9 cellular contexts compared by ENCODE assay signal in the genomic region with DNA sequence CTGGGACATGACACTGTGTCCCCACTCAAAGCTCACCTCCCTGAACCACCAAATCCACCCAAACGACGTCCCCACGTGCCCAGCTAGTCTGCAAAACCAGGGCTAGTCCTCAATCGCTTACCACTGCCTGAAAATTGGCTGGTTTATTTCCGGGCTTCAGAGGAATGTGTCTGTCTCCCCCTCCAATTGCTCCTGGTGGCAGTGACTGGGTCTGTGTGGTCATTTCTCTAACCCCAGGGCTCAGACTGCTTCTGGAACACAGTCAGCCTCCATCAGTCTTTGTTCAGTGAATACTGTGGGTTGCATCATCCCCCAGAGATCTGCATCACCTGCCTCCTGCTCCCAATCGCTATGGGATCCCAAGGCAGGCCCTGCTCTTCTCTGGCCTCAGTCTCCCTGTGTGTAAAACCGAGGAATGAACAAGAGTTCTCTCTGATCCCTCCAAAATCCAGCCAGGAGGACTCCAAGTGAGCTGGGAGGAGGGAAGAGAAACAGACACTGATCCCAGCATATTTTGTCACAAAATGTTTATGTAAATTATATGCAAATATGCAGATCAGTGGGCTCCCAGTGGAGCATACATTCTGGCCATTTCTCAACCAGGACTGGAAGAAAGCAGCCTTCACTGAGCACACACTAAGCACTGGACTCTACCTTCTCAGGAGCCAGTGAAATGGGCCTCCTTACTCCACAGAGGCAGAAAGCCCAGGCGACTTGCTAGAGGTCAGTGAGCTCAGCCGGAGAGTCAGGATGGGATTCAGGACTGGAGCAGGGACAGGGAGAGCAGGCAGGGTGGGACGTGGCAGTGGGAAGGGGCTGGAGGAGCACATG. TPM values are rescaled to one million over a fixed set of nuclear protein-coding genes. Genes with fewer than 3 reads are reported as not detected.
DNase-seq lines count a peak whose midpoint lies in the region; ATAC-seq and TF ChIP-seq lines count a peak whose summit lies in the region.
"Had no signal": no experiment of that assay in that cellular context is flagged by ENCODE, and none has a peak within 500 bp of the region (broad histone marks: within the 10 kb centered on the region; RNA-seq: fewer than 3 reads in every experiment).

No MANE protein-coding gene starts in this region.

- peak overlapping the region; percentile 26 to 83; a peak in 3 of 4 replicates for H4K8ac ChIP-seq in IMR-90 (ENCODE audit: low read depth in 2 of 2, low read length in 2 of 2)

- in situ Hi-C loops in IMR-90 (cut with MboI; ENCODE audit: low sequenced_read_pairs): no loop called here
- in situ Hi-C loops in transverse colon (cut with MboI; ENCODE audit: low pct_ligation_motif_present in 1 of 4, low pct_unique_long_range_greater_than_20kb in 1 of 4, low sequenced_read_pairs in 3 of 4): no loop called here

- H3K4me3 ChIP-seq in IMR-90 (ENCODE audit: insufficient read depth, low read depth, low read length): no peak overlapping the region
- H3K4me3 ChIP-seq in body of pancreas: no peak overlapping the region
- H3K4me3 ChIP-seq in iPS-20b (ENCODE audit: low read length): no peak overlapping the region
- H3K4me3 ChIP-seq in transverse colon: no peak overlapping the region

- H2BK20ac ChIP-seq in IMR-90 (ENCODE audit: low read depth, low read length): peak overlapping the region; percentile 65

- POLR2A ChIA-PET in IMR-90 (lab: Charles Lee; ENCODE audit: unreplicated experiment): no interaction called here

- H3K4ac ChIP-seq in IMR-90 (ENCODE audit: low read depth, low read length): peak overlapping the region; percentile 95

- peak overlapping the region; percentile 63 for H3K18ac ChIP-seq in IMR-90 (ENCODE audit: low read depth, low read length)

- H3K27ac ChIP-seq in IMR-90 (ENCODE audit: insufficient read depth, low read length): peak overlapping the region; percentile 73
- no peak overlapping the region for H3K27ac ChIP-seq in body of pancreas
- H3K27ac ChIP-seq in iPS-20b (ENCODE audit: low read length): peak overlapping the region; percentile 2
- H3K27ac ChIP-seq in transverse colon: peak overlapping the region; percentile 71 to 93 (median 88)

- no peak for TF ChIP-seq CTCF in IMR-90 (conservative IDR thresholded peaks at IDR 0.05; ENCODE audit: low read depth, low read length)
- no peak for TF ChIP-seq CTCF in body of pancreas (IDR thresholded peaks at IDR 0.05)
- no peak for TF ChIP-seq CTCF in transverse colon (IDR thresholded peaks at IDR 0.05)

- H3K27me3 ChIP-seq in IMR-90 (ENCODE audit: control insufficient read depth, insufficient read depth, low read length) (no peaks in the 10 kb centered on the region), body of pancreas (no peaks in the 10 kb centered on the region), iPS-20b (ENCODE audit: insufficient read depth, low read length) (no peaks in the 10 kb centered on the region), transverse colon (no peaks in the 10 kb centered on the region)

- H2AK5ac ChIP-seq in IMR-90 (ENCODE audit: low read depth, low read length): peak overlapping the region; percentile 98

- H3K9ac ChIP-seq in IMR-90 (ENCODE audit: low read depth, low read length): peak overlapping the region; percentile 37
- H3K9ac ChIP-seq in iPS-20b (ENCODE audit: low read depth, low read length): peak overlapping the region; percentile 5; the same call in 1 of the 2 replicates

- H4K91ac ChIP-seq in IMR-90 (ENCODE audit: insufficient read depth, low read depth, low read length): peak overlapping the region; percentile 92

- H3K36me3 ChIP-seq in IMR-90 (ENCODE audit: control insufficient read depth, insufficient read depth, low read length) (no peaks in the 10 kb centered on the region; the same call in 1 of the 2 replicates), body of pancreas (replicated peaks in 1 of 2; ENCODE audit: insufficient read depth in 1 of 2, low read depth in 2 of 2) (no peaks in the 10 kb centered on the region), iPS-20b (ENCODE audit: insufficient read depth, low read depth, low read length) (no peaks in the 10 kb centered on the region), transverse colon (no peaks in the 10 kb centered on the region)

- peak overlapping the region; percentile 88 for H2AK9ac ChIP-seq in IMR-90 (replicated peaks; ENCODE audit: low read depth, low read length, poor library complexity)

- peaks cover 34% of the 10 kb centered on the region for H3K4me1 ChIP-seq in IMR-90 (ENCODE audit: control insufficient read depth, insufficient read depth, low read length)
- peaks cover 4% of the 10 kb centered on the region for H3K4me1 ChIP-seq in body of pancreas
- H3K4me1 ChIP-seq in iPS-20b (ENCODE audit: insufficient read depth, low read length): 0 out of 2 replicates have a peak, but pooled peaks cover 12% of the 10 kb centered on the region
- peaks cover 8 to 45% (median 37%) of the 10 kb centered on the region in 4 donors for H3K4me1 ChIP-seq in transverse colon

- peak overlapping the region; percentile 84 for H3K14ac ChIP-seq in IMR-90 (replicated peaks; ENCODE audit: low read depth, low read length)

- H2AFZ ChIP-seq in IMR-90 (replicated peaks; ENCODE audit: low read length, poor library complexity): peak overlapping the region; percentile 76

- peak overlapping the region; percentile 74 for H3K23ac ChIP-seq in IMR-90 (ENCODE audit: low read depth, low read length)

- H3K79me1 ChIP-seq in IMR-90 (ENCODE audit: low read depth in 1 of 2, low read length in 2 of 2): peaks cover 47 to 94% of the 10 kb centered on the region in 2 experiments

- BruUV-seq in IMR-90 (replicated peaks; lab: Mats Ljungman, UMichigan): no TSS peak

- 25% methylated on average over 2 of the region's 10 CpGs; no CpG with 5 or more reads in 1 of the 2 experiments for WGBS in IMR-90 (ENCODE audit: extremely low coverage in 2 of 2, insufficient read length in 1 of 2), 2 experiments
- WGBS in body of pancreas, 2 donors: 79 to 89% methylated on average over 5 to 10 of the region's 10 CpGs
- 61 to 86% methylated on average over 1 to 10 of the region's 10 CpGs for WGBS in transverse colon (ENCODE audit: low coverage in 1 of 2), 2 donors

- DNase-seq in IMR-90 (peak; percentile 73), body of pancreas (no peak), transverse colon (no peak), AML-193 (lab: John Stamatoyannopoulos, UW) (no peak), hippocampal formation (lab: John Stamatoyannopoulos, UW) (no peak)
- DNase-seq: foreskin melanocyte, NCI-H1417 treated with DMSO at 0.1 percent for 48 hours had no signal

- no peak for TF ChIP-seq RAD21 in IMR-90 (IDR thresholded peaks at IDR 0.05; ENCODE audit: low read length)

- peak overlapping the region; percentile 6; the same call in 1 of the 2 replicates for H3K4me2 ChIP-seq in IMR-90 (ENCODE audit: low read depth, low read length)

- CTCF ChIA-PET in IMR-90 (lab: Yijun Ruan, JAX): interaction anchor here (1.1 kb wide), 1 partner anchor 23 kb away, joined by 3 read pairs; no protein-coding TSS in a partner anchor

- H2BK120ac ChIP-seq in IMR-90 (ENCODE audit: low read depth, low read length): peak overlapping the region; percentile 91

- H4K5ac ChIP-seq in IMR-90 (ENCODE audit: low read depth, low read length): peak overlapping the region; percentile 24

- intact Hi-C loops in IMR-90 (cut with micrococcal nuclease) (no loop called here), body of pancreas (cut with DNase I) (no loop called here), transverse colon (cut with DNase I; ENCODE audit: low total_unique reads) (loop anchor here (5.0 kb wide), 1 partner anchor 70 kb away; no protein-coding TSS in a partner anchor)

- peak overlapping the region; percentile 13; the same call in 1 of the 2 replicates for H3K56ac ChIP-seq in IMR-90 (ENCODE audit: extremely low read depth, insufficient read depth, low read length)

- TF ChIP-seq POLR2A in IMR-90 (IDR thresholded peaks at IDR 0.05; ENCODE audit: low read depth, low read length): no peak
- TF ChIP-seq POLR2A in body of pancreas (IDR thresholded peaks at IDR 0.05): no peak
- TF ChIP-seq POLR2A in transverse colon (IDR thresholded peaks at IDR 0.05): no peak

- peaks cover 33% of the 10 kb centered on the region for H3K9me1 ChIP-seq in IMR-90 (ENCODE audit: insufficient read depth, low read length)

- H2BK15ac ChIP-seq in IMR-90 (ENCODE audit: low read depth, low read length): peak overlapping the region; percentile 59; the same call in 2 of the 3 replicates

- peaks cover 74% of the 10 kb centered on the region for H4K20me1 ChIP-seq in IMR-90 (ENCODE audit: insufficient read depth, low read length)

- H2BK5ac ChIP-seq in IMR-90 (ENCODE audit: low read depth, low read length, poor library complexity, severe bottlenecking): peak overlapping the region; percentile 53

- no peak for TF ChIP-seq EP300 in transverse colon (IDR thresholded peaks at IDR 0.05; ENCODE audit: low read depth)

- ATAC-seq in IMR-90 (ENCODE audit: low read depth) (peak; percentile 36), body of pancreas (peak; percentile 6), HG03159 (IDR thresholded peaks at IDR 0.05; ENCODE audit: unreplicated experiment) (no peak)

- dilution Hi-C loops in IMR-90 (cut with HindIII; ENCODE audit: low sequenced_read_pairs, unreplicated experiment): no loop called here

- H3K9me3 ChIP-seq in IMR-90 (ENCODE audit: control insufficient read depth, insufficient read depth, low read length) (no peaks in the 10 kb centered on the region), body of pancreas (no peaks in the 10 kb centered on the region), iPS-20b (ENCODE audit: insufficient read depth, low read depth, low read length) (no peaks in the 10 kb centered on the region), transverse colon (no peaks in the 10 kb centered on the region)

TF ChIP-seq in IMR-90, 13 proteins besides CTCF, POLR2A, EP300 and RAD21 (continues in another document):
- peak; percentile 41; the same call in 1 of the 2 replicates for TF ChIP-seq FOS (IDR thresholded peaks at IDR 0.05; ENCODE audit: low read depth, low read length)
- TF ChIP-seq, protein P1, sequence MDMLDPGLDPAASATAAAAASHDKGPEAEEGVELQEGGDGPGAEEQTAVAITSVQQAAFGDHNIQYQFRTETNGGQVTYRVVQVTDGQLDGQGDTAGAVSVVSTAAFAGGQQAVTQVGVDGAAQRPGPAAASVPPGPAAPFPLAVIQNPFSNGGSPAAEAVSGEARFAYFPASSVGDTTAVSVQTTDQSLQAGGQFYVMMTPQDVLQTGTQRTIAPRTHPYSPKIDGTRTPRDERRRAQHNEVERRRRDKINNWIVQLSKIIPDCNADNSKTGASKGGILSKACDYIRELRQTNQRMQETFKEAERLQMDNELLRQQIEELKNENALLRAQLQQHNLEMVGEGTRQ (IDR thresholded peaks at IDR 0.05; ENCODE audit: low read depth, low read length): peak; percentile 29; the same call in 1 of the 2 replicates
- no peak for TF ChIP-seq SMC3 (IDR thresholded peaks at IDR 0.05; ENCODE audit: low read depth, low read length)
- TF ChIP-seq BHLHE40 (IDR thresholded peaks at IDR 0.05; ENCODE audit: low read depth, low read length): peak; percentile 27; the same call in 1 of the 2 replicates

RNA-seq across cellular contexts. Expression of a gene that starts 20.9 kb away (rescaled TPM):
- total RNA-seq in IMR-90 (2012; rRNA removed) (13.1 and 14.2 TPM in 2 replicates), body of pancreas (10 to 100 TPM in 1 of 2 donors, 1 to 10 TPM in 1; 7.8 to 19.1 TPM), transverse colon (10 to 100 TPM in 3 of 4 donors, 1 to 10 TPM in 1; 7.9 to 35.4 (median 10.1) TPM)
- 71.5 and 75.7 TPM in 2 replicates for polyA plus RNA-seq in IMR-90 (2012; rRNA removed)
- polyA plus RNA-seq in IMR-90 (2012; cell fraction: cytosol; rRNA removed): 47.3 and 81.5 TPM in 2 replicates
- 36.2 and 50.9 TPM in 2 replicates for polyA plus RNA-seq in IMR-90 (2012; cell fraction: nucleus; rRNA removed; ENCODE audit: low replicate concordance)

Comparison
In these comparisons a context has a peak if more than half of its experiments do, and no peak if none do; other contexts are left out.
1. H3K27ac ChIP-seq: peak in IMR-90 (single experiment), iPS-20b (single experiment) and transverse colon (4 of 4); none in body of pancreas (0 of 4).